Comparison of ENCODE assay signal across 1 cellular context in genomic region chr2:206721216-206721920, GRCh38.
TF ChIP-seq lines count a peak whose summit lies in the region.

No MANE protein-coding gene starts in this region.

TF ChIP-seq in GM12878, 131 proteins besides CTCF, POLR2A, EP300 and RAD21:
- TF ChIP-seq MTA3 (IDR thresholded peaks at IDR 0.05; ENCODE audit: borderline replicate concordance, low read length) (no peak), ZNF592 (IDR thresholded peaks at IDR 0.05) (no peak), STAT3 (IDR thresholded peaks at IDR 0.05; ENCODE audit: low read depth, low read length) (no peak), POLR2AphosphoS5 (IDR thresholded peaks at IDR 0.05; ENCODE audit: low read length) (no peak), RFX5 (IDR thresholded peaks at IDR 0.05; ENCODE audit: low read depth, low read length) (no peak), NFXL1 (IDR thresholded peaks at IDR 0.05; ENCODE audit: borderline replicate concordance) (no peak), JUND (IDR thresholded peaks at IDR 0.05; ENCODE audit: low read depth, low read length) (no peak), NFIC (IDR thresholded peaks at IDR 0.05; ENCODE audit: low read depth, low read length) (0 out of 2 replicates have a peak, but pooled peaks have one; percentile 45), JUNB (IDR thresholded peaks at IDR 0.05) (peak; percentile 64), RUNX3 (IDR thresholded peaks at IDR 0.05; ENCODE audit: low read length) (peak; percentile 26; the same call in 1 of the 2 replicates), SP1 (IDR thresholded peaks at IDR 0.05; ENCODE audit: low read depth, low read length) (no peak), GABPA (IDR thresholded peaks at IDR 0.05; ENCODE audit: low read depth) (peak; percentile 18; the same call in 1 of the 2 replicates), SUPT20H (IDR thresholded peaks at IDR 0.05; ENCODE audit: borderline replicate concordance, control insufficient read depth, low read depth, low read length) (no peak), BACH1 (IDR thresholded peaks at IDR 0.05; ENCODE audit: borderline replicate concordance) (peak; percentile 75), CREB1 (IDR thresholded peaks at IDR 0.05; ENCODE audit: low read depth) (no peak), WRNIP1 (IDR thresholded peaks at IDR 0.05; ENCODE audit: borderline replicate concordance, low read depth, low read length) (no peak), ESRRA (IDR thresholded peaks at IDR 0.05; ENCODE audit: low read length) (no peak), CEBPB (IDR thresholded peaks at IDR 0.05; ENCODE audit: borderline replicate concordance in 1 of 2, low read depth in 2 of 2, low read length in 2 of 2) (no peak), MEF2A (IDR thresholded peaks at IDR 0.05; ENCODE audit: insufficient read depth, low read depth, low read length) (0 out of 2 replicates have a peak, but pooled peaks have one; percentile 34), FOXM1 (IDR thresholded peaks at IDR 0.05; ENCODE audit: low read depth, low read length) (no peak), E4F1 (IDR thresholded peaks at IDR 0.05; ENCODE audit: borderline replicate concordance, partially characterized antibody) (no peak), ZBTB4 (CRISPR knock-in tag; IDR thresholded peaks at IDR 0.05) (no peak), BCL11A (IDR thresholded peaks at IDR 0.05; ENCODE audit: low read depth, low read length) (no peak; the same call in 1 of the 2 replicates), REST (IDR thresholded peaks at IDR 0.05; ENCODE audit: low read depth, low read length) (no peak), TCF3 (IDR thresholded peaks at IDR 0.05; ENCODE audit: borderline replicate concordance, insufficient read depth, low read depth, low read length) (no peak), HSF1 (IDR thresholded peaks at IDR 0.05; ENCODE audit: low read depth, low read length) (no peak), CBX5 (IDR thresholded peaks at IDR 0.05; ENCODE audit: low read depth) (no peak), PKNOX1 (IDR thresholded peaks at IDR 0.05) (no peak), USF2 (IDR thresholded peaks at IDR 0.05; ENCODE audit: borderline replicate concordance, low read depth, low read length) (no peak), TARDBP (IDR thresholded peaks at IDR 0.05; ENCODE audit: borderline replicate concordance) (no peak)
